19 cellular contexts compared by ENCODE assay signal in genomic region chr12:4505381-4505986, GRCh38. TPM values are rescaled to one million over a fixed set of nuclear protein-coding genes. Genes with fewer than 3 reads are reported as not detected.
DNase-seq lines count a peak whose midpoint lies in the region; TF ChIP-seq lines count a peak whose summit lies in the region.
"Had no signal": no experiment of that assay in that cellular context is flagged by ENCODE, and none has a peak within 500 bp of the region (broad histone marks: within the 10 kb centered on the region; RNA-seq: fewer than 3 reads in every experiment).

No MANE protein-coding gene starts in this region.

- POLR2A ChIA-PET in BJ (lab: Charles Lee), result no interaction called here

- no peaks in the 10 kb centered on the region for H3K27me3 Mint-ChIP-seq in activated T-helper 1 cell treated with anti-CD3 and anti-CD28 coated beads, Interleukin-12 subunit alpha, Interleukin-12 subunit beta, Interleukin-2, Interleukin-4 antibody, amounts not matched to agents 30 ng/mL and 10 ng/mL and 1 ng/mL, durations not matched to agents 14 hours and 24 hours and 36 hours (ENCODE audit: insufficient read depth)
- H3K27me3 Mint-ChIP-seq: activated CD4-positive, alpha-beta T cell treated with anti-CD3 and anti-CD28 coated beads for 36 hours; stimulated activated naive CD8-positive, alpha-beta T cell treated with anti-CD3 and anti-CD28 coated beads, Interleukin-15, Interleukin-2, amounts not matched to agents 100 ng/mL and 50 ng/mL, for 24 hours had no signal

- H3K4me3 Mint-ChIP-seq in activated T-helper 1 cell treated with anti-CD3 and anti-CD28 coated beads, Interleukin-12 subunit alpha, Interleukin-12 subunit beta, Interleukin-2, Interleukin-4 antibody, amounts not matched to agents 30 ng/mL and 10 ng/mL and 1 ng/mL, durations not matched to agents 14 hours and 24 hours and 36 hours, result no peak overlapping the region
- H3K4me3 Mint-ChIP-seq: activated CD4-positive, alpha-beta T cell treated with anti-CD3 and anti-CD28 coated beads for 36 hours; activated T-cell treated with anti-CD3 and anti-CD28 coated beads, Interleukin-2, amount 50 U/mL, for 4 hours; nephron; stimulated activated naive CD8-positive, alpha-beta T cell treated with anti-CD3 and anti-CD28 coated beads, Interleukin-15, Interleukin-2, amounts not matched to agents 100 ng/mL and 50 ng/mL, for 24 hours had no signal

- DNase-seq in BJ (ENCODE audit: low read depth) (peak; percentile 12), H4 (ENCODE audit: low spot score) (peak; percentile 55), hepatic stellate cell (ENCODE audit: low spot score) (peak; percentile 40), cerebellum (ENCODE audit: low spot score) (no peak), substantia nigra (lab: John Stamatoyannopoulos, UW) (no peak), NCI-H1436 treated with DMSO at 0.1 percent for 48 hours (lab: John Stamatoyannopoulos, UW) (no peak), NCI-H2171 (lab: John Stamatoyannopoulos, UW) (no peak)
- no peak for DNase-seq in activated T-helper 1 cell treated with anti-CD3 and anti-CD28 coated beads, Interleukin-12 subunit alpha, Interleukin-12 subunit beta, Interleukin-2, Interleukin-4 antibody, amounts not matched to agents 30 ng/mL and 10 ng/mL and 1 ng/mL, durations not matched to agents 14 hours and 24 hours and 36 hours (ENCODE audit: low spot score)
- DNase-seq: activated CD4-positive, alpha-beta T cell treated with anti-CD3 and anti-CD28 coated beads for 36 hours; activated T-cell treated with anti-CD3 and anti-CD28 coated beads, Interleukin-2, amount 50 U/mL, for 4 hours; NCI-H2029; NCI-H774; uterus had no signal

- intact Hi-C loops in activated T-helper 1 cell treated with anti-CD3 and anti-CD28 coated beads, Interleukin-12 subunit alpha, Interleukin-12 subunit beta, Interleukin-2, Interleukin-4 antibody, amounts not matched to agents 30 ng/mL and 10 ng/mL and 1 ng/mL, durations not matched to agents 14 hours and 24 hours and 36 hours (cut with micrococcal nuclease), result loop anchor here (5.0 kb wide), 2 partner anchors 83 to 353 kb away; no protein-coding TSS in a partner anchor

- no peak overlapping the region for H3K27ac ChIP-seq in substantia nigra (ENCODE audit: low read depth, low read length, poor library complexity, severe bottlenecking)
- H3K27ac ChIP-seq: hepatocyte, uterus had no signal

- CTCF ChIA-PET in BJ (lab: Yijun Ruan, JAX), result no interaction called here

- H3K9me3 Mint-ChIP-seq in activated T-helper 1 cell treated with anti-CD3 and anti-CD28 coated beads, Interleukin-12 subunit alpha, Interleukin-12 subunit beta, Interleukin-2, Interleukin-4 antibody, amounts not matched to agents 30 ng/mL and 10 ng/mL and 1 ng/mL, durations not matched to agents 14 hours and 24 hours and 36 hours, result no peaks in the 10 kb centered on the region
- H3K9me3 Mint-ChIP-seq: activated T-cell treated with anti-CD3 and anti-CD28 coated beads, Interleukin-2, amount 50 U/mL, for 4 hours; nephron; stimulated activated naive CD8-positive, alpha-beta T cell treated with anti-CD3 and anti-CD28 coated beads, Interleukin-15, Interleukin-2, amounts not matched to agents 100 ng/mL and 50 ng/mL, for 24 hours had no signal

- TF ChIP-seq CTCF in BJ (IDR thresholded peaks at IDR 0.05; ENCODE audit: insufficient read depth, low read depth, low read length), result no peak

- no peak overlapping the region for H3K4me3 ChIP-seq in BJ (ENCODE audit: low read depth, low read length)
- H3K4me3 ChIP-seq: hepatocyte, uterus had no signal

- H3K4me1 Mint-ChIP-seq in activated T-helper 1 cell treated with anti-CD3 and anti-CD28 coated beads, Interleukin-12 subunit alpha, Interleukin-12 subunit beta, Interleukin-2, Interleukin-4 antibody, amounts not matched to agents 30 ng/mL and 10 ng/mL and 1 ng/mL, durations not matched to agents 14 hours and 24 hours and 36 hours (ENCODE audit: low read depth), result peaks cover 36% of the 10 kb centered on the region
- H3K4me1 Mint-ChIP-seq: nephron had no signal

- H3K36me3 Mint-ChIP-seq in activated T-helper 1 cell treated with anti-CD3 and anti-CD28 coated beads, Interleukin-12 subunit alpha, Interleukin-12 subunit beta, Interleukin-2, Interleukin-4 antibody, amounts not matched to agents 30 ng/mL and 10 ng/mL and 1 ng/mL, durations not matched to agents 14 hours and 24 hours and 36 hours (ENCODE audit: low read depth), result peaks cover 25% of the 10 kb centered on the region

- H3K27ac Mint-ChIP-seq in activated T-helper 1 cell treated with anti-CD3 and anti-CD28 coated beads, Interleukin-12 subunit alpha, Interleukin-12 subunit beta, Interleukin-2, Interleukin-4 antibody, amounts not matched to agents 30 ng/mL and 10 ng/mL and 1 ng/mL, durations not matched to agents 14 hours and 24 hours and 36 hours, result peak overlapping the region; percentile 8
- H3K27ac Mint-ChIP-seq: activated CD4-positive, alpha-beta T cell treated with anti-CD3 and anti-CD28 coated beads for 36 hours; nephron; stimulated activated naive CD8-positive, alpha-beta T cell treated with anti-CD3 and anti-CD28 coated beads, Interleukin-15, Interleukin-2, amounts not matched to agents 100 ng/mL and 50 ng/mL, for 24 hours had no signal

- no peaks in the 10 kb centered on the region for H3K27me3 ChIP-seq in BJ (ENCODE audit: control insufficient read depth, insufficient read depth, low read length)
- H3K27me3 ChIP-seq: hepatocyte, uterus had no signal

- H3K36me3 ChIP-seq in BJ (ENCODE audit: control insufficient read depth, insufficient read depth, low read length), result peaks cover 1% of the 10 kb centered on the region; the same call in 1 of the 2 replicates
- H3K36me3 ChIP-seq: uterus had no signal

RNA-seq across cellular contexts. Expression of gene RAD51AP1, which starts 33.2 kb away (rescaled TPM):
- polyA plus RNA-seq in BJ (2011; rRNA removed), result 4.9 and 10.5 TPM in 2 replicates
- 1.5 and 2.6 TPM in 2 replicates for polyA minus RNA-seq in BJ (2011; rRNA and poly(A)+ RNA removed)
- total RNA-seq in H4 (2014; rRNA removed; shearing (Covaris generic)), result 42.9 and 64.2 TPM in 2 replicates
- total RNA-seq in activated T-helper 1 cell treated with anti-CD3 and anti-CD28 coated beads, Interleukin-12 subunit alpha, Interleukin-12 subunit beta, Interleukin-2, Interleukin-4 antibody, amounts not matched to agents 30 ng/mL and 10 ng/mL and 1 ng/mL, durations not matched to agents 14 hours and 24 hours and 36 hours, result 34.1 and 39.4 TPM in 2 replicates
- total RNA-seq in cerebellum, result 13.4 TPM

RNA-seq across cellular contexts. Expression of gene DYRK4, which starts 56.5 kb away (rescaled TPM):
- polyA plus RNA-seq in BJ (2011; rRNA removed), result 77.5 and 114 TPM in 2 replicates
- polyA minus RNA-seq in BJ (2011; rRNA and poly(A)+ RNA removed), result 30.7 and 42.3 TPM in 2 replicates
- 104 and 124 TPM in 2 replicates for total RNA-seq in H4 (2014; rRNA removed; shearing (Covaris generic))
- total RNA-seq in activated T-helper 1 cell treated with anti-CD3 and anti-CD28 coated beads, Interleukin-12 subunit alpha, Interleukin-12 subunit beta, Interleukin-2, Interleukin-4 antibody, amounts not matched to agents 30 ng/mL and 10 ng/mL and 1 ng/mL, durations not matched to agents 14 hours and 24 hours and 36 hours, result 25.7 and 29.8 TPM in 2 replicates
- total RNA-seq in cerebellum, result 12.2 TPM

RNA-seq across cellular contexts. Expression of gene FGF6, which starts 59.9 kb away (rescaled TPM):
- polyA plus RNA-seq in BJ (2011; rRNA removed), result not detected in 2 replicates
- polyA minus RNA-seq in BJ (2011; rRNA and poly(A)+ RNA removed), result not detected in 2 replicates
- total RNA-seq in H4 (2014; rRNA removed; shearing (Covaris generic)), result not detected in 2 replicates
- not detected in 2 replicates for total RNA-seq in activated T-helper 1 cell treated with anti-CD3 and anti-CD28 coated beads, Interleukin-12 subunit alpha, Interleukin-12 subunit beta, Interleukin-2, Interleukin-4 antibody, amounts not matched to agents 30 ng/mL and 10 ng/mL and 1 ng/mL, durations not matched to agents 14 hours and 24 hours and 36 hours
- total RNA-seq in cerebellum, result not detected
- total RNA-seq: activated CD4-positive, alpha-beta T cell treated with anti-CD3 and anti-CD28 coated beads for 36 hours; activated T-cell treated with anti-CD3 and anti-CD28 coated beads, Interleukin-2, amount 50 U/mL, for 4 hours; hepatocyte; left lobe of liver; sciatic nerve; T-helper 2 cell treated with Interferon-gamma antibody and Interleukin-4, amounts not matched to agents 100 ng/mL and 5 ng/mL, for 36 hours; uterus had no signal
- polyA plus RNA-seq: hepatocyte had no signal

Comparison
In these comparisons a context has a peak if more than half of its experiments do, and no peak if none do; other contexts are left out.
1. DNase-seq: peak in BJ (single experiment), H4 (single experiment) and hepatic stellate cell (single experiment); none in activated T-helper 1 cell treated with anti-CD3 and anti-CD28 coated beads, Interleukin-12 subunit alpha, Interleukin-12 subunit beta, Interleukin-2, Interleukin-4 antibody, amounts not matched to agents 30 ng/mL and 10 ng/mL and 1 ng/mL, durations not matched to agents 14 hours and 24 hours and 36 hours (single experiment), cerebellum (single experiment), substantia nigra (0 of 49), NCI-H1436 treated with DMSO at 0.1 percent for 48 hours (single experiment) and NCI-H2171 (single experiment).